Comparison of ENCODE assay signal across 2 cellular contexts in genomic region chr5:149017669-149018068, GRCh38.
A peak's percentile ranks its signal among the peaks of the same experiment; 100 is the strongest.
TF ChIP-seq lines count a peak whose summit lies in the region.

No MANE protein-coding gene starts in this region.

TF ChIP-seq in HepG2, 621 proteins besides CTCF, POLR2A, EP300 and RAD21:
- TF ChIP-seq SNAPC2 (CRISPR knock-in tag; IDR thresholded peaks at IDR 0.05), result no peak
- no peak for TF ChIP-seq MZF1 (CRISPR knock-in tag; IDR thresholded peaks at IDR 0.05; ENCODE audit: borderline replicate concordance)
- no peak for TF ChIP-seq ZNF230 (CRISPR knock-in tag; IDR thresholded peaks at IDR 0.05)
- no peak for TF ChIP-seq PHF8 (CRISPR knock-in tag; IDR thresholded peaks at IDR 0.05)
- no peak for TF ChIP-seq NR2C2 (CRISPR knock-in tag; IDR thresholded peaks at IDR 0.05; ENCODE audit: borderline replicate concordance)
- TF ChIP-seq HES4 (CRISPR knock-in tag; IDR thresholded peaks at IDR 0.05; ENCODE audit: borderline replicate concordance), result no peak
- TF ChIP-seq ZNF33B (CRISPR knock-in tag; IDR thresholded peaks at IDR 0.05), result no peak
- no peak for TF ChIP-seq PPARG (CRISPR knock-in tag; conservative IDR thresholded peaks at IDR 0.05)
- no peak for TF ChIP-seq ZNF136 (CRISPR knock-in tag; IDR thresholded peaks at IDR 0.05; ENCODE audit: low read depth)
- TF ChIP-seq ZNF180 (CRISPR knock-in tag; IDR thresholded peaks at IDR 0.05; ENCODE audit: borderline replicate concordance, low read depth), result no peak
- no peak for TF ChIP-seq GATAD1 (CRISPR knock-in tag; IDR thresholded peaks at IDR 0.05)
- no peak for TF ChIP-seq RBFOX2 (IDR thresholded peaks at IDR 0.05; ENCODE audit: low read depth, low read length)
- no peak for TF ChIP-seq ZNF556 (CRISPR knock-in tag; IDR thresholded peaks at IDR 0.05; ENCODE audit: borderline replicate concordance)
- no peak for TF ChIP-seq ZBED4 (CRISPR knock-in tag; IDR thresholded peaks at IDR 0.05; ENCODE audit: borderline replicate concordance)
- no peak for TF ChIP-seq SMC3 (IDR thresholded peaks at IDR 0.05; ENCODE audit: low read length)
- no peak for TF ChIP-seq IRF2 (CRISPR knock-in tag; IDR thresholded peaks at IDR 0.05)
- TF ChIP-seq ZNF362 (CRISPR knock-in tag; IDR thresholded peaks at IDR 0.05; ENCODE audit: borderline replicate concordance), result no peak
- no peak for TF ChIP-seq RORA (CRISPR knock-in tag; IDR thresholded peaks at IDR 0.05)

TF ChIP-seq in IMR-90, 13 proteins besides CTCF, POLR2A, EP300 and RAD21:
- no peak for TF ChIP-seq NFE2L2 (IDR thresholded peaks at IDR 0.05; ENCODE audit: low read depth, low read length)
- TF ChIP-seq CEBPB (IDR thresholded peaks at IDR 0.05; ENCODE audit: low read depth, low read length), result 0 out of 2 replicates have a peak, but pooled peaks have one; percentile 21
- no peak for TF ChIP-seq FOS (IDR thresholded peaks at IDR 0.05; ENCODE audit: low read depth, low read length)
- TF ChIP-seq CHD1 (IDR thresholded peaks at IDR 0.05; ENCODE audit: low read depth, low read length), result no peak
- no peak for TF ChIP-seq BHLHE40 (IDR thresholded peaks at IDR 0.05; ENCODE audit: low read depth, low read length)
- no peak for TF ChIP-seq RFX5 (IDR thresholded peaks at IDR 0.05; ENCODE audit: low read depth, low read length)
- no peak for TF ChIP-seq MXI1 (IDR thresholded peaks at IDR 0.05; ENCODE audit: borderline replicate concordance, low read depth, low read length)
- no peak for TF ChIP-seq ELK1 (IDR thresholded peaks at IDR 0.05; ENCODE audit: borderline replicate concordance, low read depth, low read length)
